Comparison of ENCODE assay signal across 15 cellular contexts in genomic region chr6:142376115-142376514, GRCh38.
"Had no signal": no experiment of that assay in that cellular context is flagged by ENCODE, and none has a peak within 500 bp of the region (broad histone marks: within the 10 kb centered on the region; RNA-seq: fewer than 3 reads in every experiment).

No MANE protein-coding gene starts in this region.

- H3K27ac ChIP-seq: ovary had no signal

- H3K36me3 ChIP-seq: left ventricle myocardium inferior, ovary had no signal

- H3K9me3 ChIP-seq: left ventricle myocardium inferior, ovary had no signal

- H3K27me3 ChIP-seq: ovary had no signal

- DNase-seq: activated CD4-positive, alpha-beta T cell treated with anti-CD3 and anti-CD28 coated beads, Interleukin-2, amount 50 U/mL, for 1 hour; activated CD4-positive, CD25-positive, alpha-beta regulatory T cell; activated naive CD4-positive, alpha-beta T cell treated with anti-CD3 and anti-CD28 coated beads, Interleukin-2, amount 50 U/mL, for 16 hours; activated T-cell treated with anti-CD3 and anti-CD28 coated beads for 4 hours; amniotic stem cell; cerebellar nuclear complex; effector memory CD8-positive, alpha-beta T cell; erythroblast; glutamatergic neuron; left ventricle myocardium inferior; mesenchymal stem cell; ovary; stimulated activated CD4-positive, alpha-beta T cell treated with anti-CD3 and anti-CD28 coated beads, Interleukin-15, amount 100 ng/mL, for 24 hours; stimulated activated CD4-positive, alpha-beta T cell treated with anti-CD3 and anti-CD28 coated beads, Interleukin-4, amount 100 ng/mL, for 24 hours; T-helper 17 cell had no signal

- ATAC-seq: effector memory CD8-positive, alpha-beta T cell; T-helper 17 cell had no signal

- H3K4me3 ChIP-seq: left ventricle myocardium inferior, ovary had no signal
